8 cellular contexts compared by ENCODE assay signal in genomic region chr2:79935771-79936657, GRCh38.
A peak's percentile ranks its signal among the peaks of the same experiment; 100 is the strongest.
DNase-seq lines count a peak whose midpoint lies in the region; ATAC-seq and TF ChIP-seq lines count a peak whose summit lies in the region.

No MANE protein-coding gene starts in this region.

- H3K27me3 ChIP-seq in DND-41 (ENCODE audit: insufficient read depth, low read length, poor library complexity): no peaks in the 10 kb centered on the region
- H3K27me3 ChIP-seq in HUES48 (ENCODE audit: control insufficient read depth, insufficient read depth, low read length): no peaks in the 10 kb centered on the region
- H3K27me3 ChIP-seq in right lobe of liver: no peaks in the 10 kb centered on the region

- H2AFZ ChIP-seq in DND-41 (ENCODE audit: low read depth, low read length) (no peak overlapping the region), OCI-LY7 (ENCODE audit: low read length) (no peak overlapping the region)

- no peak overlapping the region for H3K4me2 ChIP-seq in DND-41 (ENCODE audit: insufficient read depth, low read length)
- no peak overlapping the region for H3K4me2 ChIP-seq in OCI-LY7 (ENCODE audit: low read length)

- POLR2A ChIA-PET in OCI-LY7 (lab: Charles Lee): no interaction called here

- H4K20me1 ChIP-seq in DND-41 (ENCODE audit: insufficient read depth, low read length) (no peaks in the 10 kb centered on the region), OCI-LY7 (ENCODE audit: insufficient read depth, low read length) (no peaks in the 10 kb centered on the region)

- intact Hi-C loops in OCI-LY7 (cut with micrococcal nuclease; ENCODE audit: unreplicated experiment) (no loop called here), right lobe of liver (cut with DNase I) (no loop called here)

- 7% methylated on average over 9 of the region's 9 CpGs for WGBS in right lobe of liver (ENCODE audit: insufficient coverage, low coverage, low lambda C conversion rate, missing lambda C conversion rate)

- no peak overlapping the region for H3K9ac ChIP-seq in DND-41 (ENCODE audit: low read depth, low read length)
- no peak overlapping the region for H3K9ac ChIP-seq in HUES48 (ENCODE audit: low read depth, low read length)

- no TSS peak for BruUV-seq in OCI-LY7 (replicated peaks; lab: Mats Ljungman, UMichigan)

- no peak overlapping the region for H3K27ac ChIP-seq in DND-41 (ENCODE audit: low read length)
- H3K27ac ChIP-seq in HUES48 (ENCODE audit: low read depth, low read length): peak overlapping the region; percentile 62
- H3K27ac ChIP-seq in OCI-LY7 (ENCODE audit: low read depth, low read length, poor library complexity, severe bottlenecking): no peak overlapping the region
- H3K27ac ChIP-seq in right lobe of liver: no peak overlapping the region

- H3K4me3 ChIP-seq in DND-41 (ENCODE audit: low read depth in 1 of 2, low read length in 2 of 2) (no peak overlapping the region), HUES48 (ENCODE audit: low read depth, low read length) (peak overlapping the region; percentile 40), OCI-LY7 (ENCODE audit: low read depth, low read length, poor library complexity, severe bottlenecking) (no peak overlapping the region), right lobe of liver (no peak overlapping the region)

- H3K36me3 ChIP-seq in DND-41 (ENCODE audit: insufficient read depth, low read length): no peaks in the 10 kb centered on the region
- H3K36me3 ChIP-seq in HUES48 (ENCODE audit: control insufficient read depth, insufficient read depth, low read length): no peaks in the 10 kb centered on the region
- H3K36me3 ChIP-seq in OCI-LY7 (ENCODE audit: insufficient read depth, low read length): no peaks in the 10 kb centered on the region
- no peaks in the 10 kb centered on the region for H3K36me3 ChIP-seq in right lobe of liver

- TF ChIP-seq CTCF in DND-41 (IDR thresholded peaks at IDR 0.05; ENCODE audit: borderline replicate concordance, extremely low read depth, low read length, poor library complexity, severe bottlenecking): peak; percentile 82
- peak; percentile 79 for TF ChIP-seq CTCF in OCI-LY7 (conservative IDR thresholded peaks at IDR 0.05; ENCODE audit: low read length)
- peak; percentile 56 to 73 (median 65) for TF ChIP-seq CTCF in right lobe of liver (IDR thresholded peaks at IDR 0.05)

- DNase-seq in DND-41 (peak; percentile 47), OCI-LY7 (ENCODE audit: low spot score) (peak; percentile 41), dedifferentiated amniotic fluid mesenchymal stem cell (ENCODE audit: extremely low spot score) (peak; percentile 88), right lobe of liver (peak in 1 of 3 donors; percentile 26)
- no peak for DNase-seq in NK-92 treated with Interleukin-12 subunit alpha and Interleukin-12 subunit beta, amount 100 ng/mL, for 24 hours (lab: John Stamatoyannopoulos, UW)

- H3K4me1 ChIP-seq in DND-41 (ENCODE audit: insufficient read depth, low read length): no peaks in the 10 kb centered on the region
- H3K4me1 ChIP-seq in HUES48 (ENCODE audit: control insufficient read depth, insufficient read depth, low read length): peaks cover 6% of the 10 kb centered on the region; the same call in 1 of the 2 replicates
- no peaks in the 10 kb centered on the region for H3K4me1 ChIP-seq in OCI-LY7 (ENCODE audit: insufficient read depth, low read length, poor library complexity, severe bottlenecking)
- H3K4me1 ChIP-seq in right lobe of liver: peaks cover 0 to 6% (median 0%) of the 10 kb centered on the region in 4 donors

- no peaks in the 10 kb centered on the region for H3K9me3 ChIP-seq in DND-41 (ENCODE audit: insufficient read depth, low read length, severe bottlenecking)
- no peaks in the 10 kb centered on the region for H3K9me3 ChIP-seq in HUES48 (ENCODE audit: control insufficient read depth, insufficient read depth, low read length)
- H3K9me3 ChIP-seq in OCI-LY7 (ENCODE audit: low read length): no peaks in the 10 kb centered on the region
- no peaks in the 10 kb centered on the region for H3K9me3 ChIP-seq in right lobe of liver

- H3K9me2 ChIP-seq in OCI-LY7 (ENCODE audit: insufficient read depth, low read length): no peaks in the 10 kb centered on the region

- CTCF ChIA-PET in OCI-LY7 (lab: Charles Lee; ENCODE audit: unreplicated experiment): no interaction called here

- peak; percentile 72 for ATAC-seq in DND-41 (ENCODE audit: insufficient read depth, low read depth)
- peak; percentile 67 for ATAC-seq in GM19463 (IDR thresholded peaks at IDR 0.05; ENCODE audit: unreplicated experiment)
- ATAC-seq in right lobe of liver: peak; percentile 86 to 98 (median 92)
- no peak for ATAC-seq in HG03045 (IDR thresholded peaks at IDR 0.05; ENCODE audit: unreplicated experiment)

- TF ChIP-seq POLR2A in right lobe of liver (IDR thresholded peaks at IDR 0.05): no peak

- H3K79me2 ChIP-seq in DND-41 (ENCODE audit: insufficient read depth, low read length) (no peaks in the 10 kb centered on the region), OCI-LY7 (ENCODE audit: insufficient read depth, low read depth, low read length) (no peaks in the 10 kb centered on the region)
